16 cellular contexts compared by ENCODE assay signal in genomic region chr2:201270293-201271001, GRCh38. TPM values are rescaled to one million over a fixed set of nuclear protein-coding genes. Genes with fewer than 3 reads are reported as not detected.
A peak's percentile ranks its signal among the peaks of the same experiment; 100 is the strongest.
DNase-seq lines count a peak whose midpoint lies in the region; ATAC-seq and TF ChIP-seq lines count a peak whose summit lies in the region.
"Had no signal": no experiment of that assay in that cellular context is flagged by ENCODE, and none has a peak within 500 bp of the region (broad histone marks: within the 10 kb centered on the region; RNA-seq: fewer than 3 reads in every experiment).

No MANE protein-coding gene starts in this region.

- no peaks in the 10 kb centered on the region for H3K27me3 Mint-ChIP-seq in activated CD4-positive, alpha-beta T cell treated with anti-CD3 and anti-CD28 coated beads, Interleukin-2, amount 10 ng/mL, durations not matched to agents 24 days and 14 days
- H3K27me3 Mint-ChIP-seq in T-cell: no peaks in the 10 kb centered on the region
- no peaks in the 10 kb centered on the region for H3K27me3 Mint-ChIP-seq in neural crest cell (ENCODE audit: low read depth)

- CTCF ChIA-PET in T-cell (lab: Charles Lee): interaction anchor here (0.5 to 2.5 kb wide), 7 partner anchors 10 to 155 kb away, joined by 3 to 14 read pairs (median 4); partner anchors contain the start of gene CASP8 (in 1 of the 2)

- intact Hi-C loops in activated CD4-positive, alpha-beta T cell treated with anti-CD3 and anti-CD28 coated beads, Interleukin-2, amount 10 ng/mL, durations not matched to agents 24 days and 14 days (cut with micrococcal nuclease): no loop called here
- intact Hi-C loops in left colon (cut with DNase I, micrococcal nuclease): no loop called here

- peaks cover 57% of the 10 kb centered on the region for H3K4me1 Mint-ChIP-seq in activated CD4-positive, alpha-beta T cell treated with anti-CD3 and anti-CD28 coated beads, Interleukin-2, amount 10 ng/mL, durations not matched to agents 24 days and 14 days
- H3K4me1 Mint-ChIP-seq in T-cell (peaks cover 86 to 87% (median 87%) of the 10 kb centered on the region in 3 donors), neural crest cell (no peaks in the 10 kb centered on the region)

- no peak overlapping the region for H3K4me3 Mint-ChIP-seq in activated CD4-positive, alpha-beta T cell treated with anti-CD3 and anti-CD28 coated beads, Interleukin-2, amount 10 ng/mL, durations not matched to agents 24 days and 14 days
- H3K4me3 Mint-ChIP-seq in T-cell: peak overlapping the region; percentile 11 to 46 (median 17)
- no peak overlapping the region for H3K4me3 Mint-ChIP-seq in neural crest cell

- peaks cover 73% of the 10 kb centered on the region for H3K36me3 Mint-ChIP-seq in activated CD4-positive, alpha-beta T cell treated with anti-CD3 and anti-CD28 coated beads, Interleukin-2, amount 10 ng/mL, durations not matched to agents 24 days and 14 days (ENCODE audit: low read depth)
- H3K36me3 Mint-ChIP-seq in T-cell (peaks cover 78% of the 10 kb centered on the region), neural crest cell (ENCODE audit: low read depth) (no peaks in the 10 kb centered on the region)

- peak; percentile 23 for TF ChIP-seq CTCF in choroid plexus epithelial cell (conservative IDR thresholded peaks at IDR 0.05; ENCODE audit: low read depth, low read length)
- no peak for TF ChIP-seq CTCF in neural crest cell (conservative IDR thresholded peaks at IDR 0.05)

- no peak for DNase-seq in activated CD4-positive, alpha-beta T cell treated with anti-CD3 and anti-CD28 coated beads, Interleukin-2, amount 10 ng/mL, durations not matched to agents 24 days and 14 days
- no peak for DNase-seq in activated CD4-positive, alpha-beta T cell treated with anti-CD3 and anti-CD28 coated beads for 1 hour
- DNase-seq in T-cell (no peak), choroid plexus epithelial cell (ENCODE audit: low read depth) (no peak), neural crest cell (ENCODE audit: low read depth, low spot score) (no peak), C1 segment of cervical spinal cord (lab: John Stamatoyannopoulos, UW) (no peak), NCI-H2171 (lab: John Stamatoyannopoulos, UW) (no peak), left colon (no peak)
- DNase-seq: activated CD4-positive, alpha-beta T cell treated with anti-CD3 and anti-CD28 coated beads for 48 hours; activated naive CD4-positive, alpha-beta T cell treated with Interleukin-2 at 50 U/mL for 16 hours; BE2C; cerebellar nuclear complex; Karpas-422; NCI-H510A had no signal

- no peak for ATAC-seq in T-cell (replicated peaks in 1 of 4)
- no peak for ATAC-seq in left colon

- POLR2A ChIA-PET in T-cell (lab: Charles Lee): interaction anchor here in 1 of 2 donors (0.6 to 1.5 kb wide), 3 partner anchors 12 to 422 kb away, joined by 3 to 4 read pairs (median 3); no protein-coding TSS in a partner anchor

- no peak overlapping the region for H3K4me3 ChIP-seq in choroid plexus epithelial cell (ENCODE audit: low read depth, low read length)
- H3K4me3 ChIP-seq: hepatocyte, lung had no signal

- no peaks in the 10 kb centered on the region for H3K9me3 Mint-ChIP-seq in activated CD4-positive, alpha-beta T cell treated with anti-CD3 and anti-CD28 coated beads, Interleukin-2, amount 10 ng/mL, durations not matched to agents 24 days and 14 days
- H3K9me3 Mint-ChIP-seq in T-cell (no peaks in the 10 kb centered on the region), neural crest cell (no peaks in the 10 kb centered on the region)

- peak overlapping the region; percentile 45 for H3K27ac Mint-ChIP-seq in activated CD4-positive, alpha-beta T cell treated with anti-CD3 and anti-CD28 coated beads, Interleukin-2, amount 10 ng/mL, durations not matched to agents 24 days and 14 days
- peak overlapping the region; percentile 64 to 78 for H3K27ac Mint-ChIP-seq in T-cell
- H3K27ac Mint-ChIP-seq in neural crest cell (ENCODE audit: unreplicated experiment): peak overlapping the region; percentile 87

RNA-seq across cellular contexts. Expression of gene CASP8, which starts 10.1 kb away (rescaled TPM):
- total RNA-seq in activated CD4-positive, alpha-beta T cell treated with anti-CD3 and anti-CD28 coated beads, Interleukin-2, amount 10 ng/mL, durations not matched to agents 24 days and 14 days: 38.2 and 39.8 TPM in 2 replicates
- total RNA-seq in T-cell (100 to 1,000 TPM; 116 to 306 (median 255) TPM), neural crest cell (1.9 and 2.5 TPM in 2 replicates), left colon (10 to 100 TPM; 31.1 to 48.8 TPM)

Comparison
In these comparisons a context has a peak if more than half of its experiments do, and no peak if none do; other contexts are left out.
1. H3K4me3 Mint-ChIP-seq: peak in T-cell (3 of 3); none in activated CD4-positive, alpha-beta T cell treated with anti-CD3 and anti-CD28 coated beads, Interleukin-2, amount 10 ng/mL, durations not matched to agents 24 days and 14 days (single experiment) and neural crest cell (single experiment).
2. Peak in every context shown above with its lines, with median percentiles within 50 percentile points of each other: H3K27ac Mint-ChIP-seq.